In the genomic region with DNA sequence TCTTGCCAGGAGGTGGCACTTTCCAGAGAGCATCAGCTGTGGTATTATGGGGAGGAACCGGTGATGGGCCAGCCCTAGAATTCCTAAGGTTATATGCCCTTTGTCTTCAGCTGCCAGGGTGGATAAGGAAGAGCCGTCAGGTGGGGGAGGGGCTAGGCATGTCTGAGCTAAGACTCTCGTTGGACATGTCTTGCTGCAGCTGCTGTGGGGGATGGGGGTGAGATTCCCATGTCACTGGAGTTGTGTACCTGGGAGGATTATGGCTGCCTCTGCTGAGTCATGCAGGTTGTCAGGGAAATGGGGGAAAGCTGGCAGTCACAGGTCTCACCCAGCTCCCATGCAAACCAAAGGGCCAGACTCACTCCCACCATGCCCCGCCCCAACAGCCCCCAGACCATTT, we compare ENCODE assay signal across 8 cellular contexts. TPM values are rescaled to one million over a fixed set of nuclear protein-coding genes. Genes with fewer than 3 reads are reported as not detected.
A peak's percentile ranks its signal among the peaks of the same experiment; 100 is the strongest.
DNase-seq lines count a peak whose midpoint lies in the region; ATAC-seq, FAIRE-seq and TF ChIP-seq lines count a peak whose summit lies in the region.
"Not testable (repeated sequence)": the region's sequence is repeated elsewhere in the genome, so short reads cannot be mapped to it uniquely, and the experiment has no call there.

No MANE protein-coding gene starts in this region.

- H3K4ac ChIP-seq in neuronal stem cell (ENCODE audit: low read length) = not testable (repeated sequence)

- not testable (repeated sequence) for BruUV-seq in Caco-2 (replicated peaks; lab: Mats Ljungman, UMichigan); HepG2 (replicated peaks; lab: Mats Ljungman, UMichigan)

- H3K27ac Mint-ChIP-seq in Caco-2 (ENCODE audit: unreplicated experiment) = not testable (repeated sequence)
- H3K27ac Mint-ChIP-seq in IgD-negative memory B cell = peak overlapping the region; percentile 14 to 86 (median 20)
- H3K27ac Mint-ChIP-seq in activated T-helper 2 cell treated with anti-CD3 and anti-CD28 coated beads, Interferon-gamma antibody, Interleukin-2, Interleukin-4, amounts not matched to agents 10 μg/mL and 5 μg/mL and 100 μg/mL, durations not matched to agents 14 hours and 24 hours and 36 hours = peak overlapping the region; percentile 48

- not testable (repeated sequence) for H3K23ac ChIP-seq in neuronal stem cell (ENCODE audit: low read depth, low read length, poor library complexity)

- peak overlapping the region; percentile 26; the same call in 1 of the 2 replicates for H3K4me2 ChIP-seq in HepG2 (ENCODE audit: low read depth, low read length)
- not testable (repeated sequence) for H3K4me2 ChIP-seq in neuronal stem cell (ENCODE audit: insufficient read depth, low read length, poor library complexity, severe bottlenecking)

- WGBS in HepG2 (ENCODE audit: low lambda C conversion rate) = 15% methylated on average over 4 of the region's 4 CpGs
- no CpG with 5 or more reads among the region's 4 CpGs for WGBS in neuronal stem cell (ENCODE audit: extremely low coverage in 2 of 2, insufficient read length in 2 of 2, insufficient replicate concordance in 1 of 2), 2 donors

- H3K9me3 Mint-ChIP-seq in Caco-2 (ENCODE audit: unreplicated experiment); IgD-negative memory B cell: not testable (repeated sequence)
- H3K9me3 Mint-ChIP-seq in activated T-helper 2 cell treated with anti-CD3 and anti-CD28 coated beads, Interferon-gamma antibody, Interleukin-2, Interleukin-4, amounts not matched to agents 10 μg/mL and 5 μg/mL and 100 μg/mL, durations not matched to agents 14 hours and 24 hours and 36 hours = peaks cover 27% of the 10 kb centered on the region

- not testable (repeated sequence) for H2BK15ac ChIP-seq in neuronal stem cell (ENCODE audit: low read length)

- not testable (repeated sequence) for FAIRE-seq in HepG2 (lab: Jason Lieb, UNC)

- not testable (repeated sequence) for H3K36me3 Mint-ChIP-seq in Caco-2 (ENCODE audit: insufficient read depth, unreplicated experiment)
- peaks cover 29% of the 10 kb centered on the region for H3K36me3 Mint-ChIP-seq in IgD-negative memory B cell
- H3K36me3 Mint-ChIP-seq in activated T-helper 2 cell treated with anti-CD3 and anti-CD28 coated beads, Interferon-gamma antibody, Interleukin-2, Interleukin-4, amounts not matched to agents 10 μg/mL and 5 μg/mL and 100 μg/mL, durations not matched to agents 14 hours and 24 hours and 36 hours (ENCODE audit: low read depth) = peaks cover 97% of the 10 kb centered on the region

- H4K91ac ChIP-seq in neuronal stem cell (ENCODE audit: low read depth, low read length, poor library complexity) = not testable (repeated sequence)

- not testable (repeated sequence) for H3K9me3 ChIP-seq in Caco-2; HepG2 (ENCODE audit: low read length); neuronal stem cell (replicated peaks in 1 of 2; ENCODE audit: control insufficient read depth in 2 of 2, insufficient read depth in 1 of 2, low read depth in 1 of 2, low read length in 2 of 2)

- CTCF ChIA-PET in Caco-2 (lab: Charles Lee) = interaction anchor here (0.5 kb wide), 1 partner anchor 130 kb away, joined by 3 read pairs; no protein-coding TSS in a partner anchor
- CTCF ChIA-PET in HepG2 (lab: Yijun Ruan, JAX; ENCODE audit: low intra/inter-chr PET ratio, low total read pairs) = not testable (repeated sequence)

- not testable (repeated sequence) for H3K36me3 ChIP-seq in Caco-2 (ENCODE audit: control insufficient read depth, insufficient read depth, low read length); HepG2 (replicated peaks in 1 of 2; ENCODE audit: control insufficient read depth in 1 of 2, insufficient read depth in 2 of 2, low read length in 2 of 2); neuronal stem cell (replicated peaks in 1 of 2; ENCODE audit: control insufficient read depth in 2 of 2, insufficient read depth in 2 of 2, low read length in 2 of 2)

- H3K4me1 ChIP-seq in Caco-2; HepG2 (ENCODE audit: insufficient read depth, low read length); neuronal stem cell (ENCODE audit: control insufficient read depth in 2 of 2, insufficient read depth in 1 of 2, low read depth in 1 of 2, low read length in 2 of 2): not testable (repeated sequence)

- POLR2A ChIA-PET in Caco-2 (lab: Charles Lee); HepG2 (lab: Yijun Ruan, JAX): not testable (repeated sequence)

- intact Hi-C loops in Caco-2 (cut with micrococcal nuclease; ENCODE audit: unreplicated experiment); HepG2 (cut with micrococcal nuclease; ENCODE audit: unreplicated experiment): not testable (repeated sequence)
- intact Hi-C loops in activated T-helper 2 cell treated with anti-CD3 and anti-CD28 coated beads, Interferon-gamma antibody, Interleukin-2, Interleukin-4, amounts not matched to agents 10 μg/mL and 5 μg/mL and 100 μg/mL, durations not matched to agents 14 hours and 24 hours and 36 hours (cut with micrococcal nuclease) = loop anchor here (5.0 to 10.0 kb wide), 3 partner anchors 33 to 347 kb away; a partner anchor contains a TSS

- H2BK120ac ChIP-seq in neuronal stem cell (ENCODE audit: low read depth, low read length) = not testable (repeated sequence)

- H4K8ac ChIP-seq in neuronal stem cell (ENCODE audit: low read depth, low read length) = not testable (repeated sequence)

- H3K79me2 ChIP-seq in HepG2 (ENCODE audit: insufficient read depth, low read length) = not testable (repeated sequence)

- H3K18ac ChIP-seq in neuronal stem cell (ENCODE audit: low read length) = peak overlapping the region; percentile 70

- H3K27ac ChIP-seq in epithelial cell of prostate; HepG2 (ENCODE audit: extremely low read length, insufficient read depth, low read length); neuronal stem cell (replicated peaks; ENCODE audit: low read length): not testable (repeated sequence)

- ATAC-seq in HepG2 = not testable (repeated sequence)

- not testable (repeated sequence) for H3K4me3 ChIP-seq in Caco-2 (ENCODE audit: low read depth, low read length); HepG2 (replicated peaks in 1 of 3; ENCODE audit: insufficient read depth in 1 of 3, low read depth in 2 of 3, low read length in 3 of 3); neuronal stem cell (ENCODE audit: low read length in 2 of 2)

- not testable (repeated sequence) for H2AFZ ChIP-seq in HepG2 (ENCODE audit: low read length); neuronal stem cell (ENCODE audit: low read length)

- TF ChIP-seq CTCF in Caco-2 (IDR thresholded peaks at IDR 0.05; ENCODE audit: insufficient read depth in 1 of 2, low read depth in 1 of 2, low read length in 1 of 2, severe bottlenecking in 1 of 2, unreplicated experiment in 1 of 2); HepG2 (CRISPR knock-in tag; IDR thresholded peaks at IDR 0.05): not testable (repeated sequence)

- not testable (repeated sequence) for TF ChIP-seq EP300 in HepG2 (IDR thresholded peaks at IDR 0.05; ENCODE audit: low read depth in 2 of 2, low read length in 2 of 2); HepG2 (CRISPR knock-in tag; IDR thresholded peaks at IDR 0.05; ENCODE audit: borderline replicate concordance)

- not testable (repeated sequence) for H3K9ac ChIP-seq in HepG2 (ENCODE audit: insufficient read depth, low read depth, low read length); neuronal stem cell (ENCODE audit: low read depth, low read length, poor library complexity)

- not testable (repeated sequence) for TF ChIP-seq POLR2A in HepG2 (IDR thresholded peaks at IDR 0.05; ENCODE audit: insufficient read depth in 1 of 2, low read depth in 2 of 2, low read length in 2 of 2)

- not testable (repeated sequence) for H2AK5ac ChIP-seq in neuronal stem cell (ENCODE audit: low read depth, low read length)

- H4K20me1 ChIP-seq in HepG2 (ENCODE audit: insufficient read depth, low read length) = not testable (repeated sequence)

- not testable (repeated sequence) for H2BK5ac ChIP-seq in neuronal stem cell (ENCODE audit: low read length)

- H3K27me3 ChIP-seq in Caco-2 (replicated peaks; ENCODE audit: control insufficient read depth, insufficient read depth, low read length); neuronal stem cell (ENCODE audit: control insufficient read depth in 3 of 3, insufficient read depth in 3 of 3, low read depth in 1 of 3, low read length in 3 of 3): not testable (repeated sequence)
- H3K27me3 ChIP-seq in HepG2 (ENCODE audit: control insufficient read depth in 1 of 2, insufficient read depth in 2 of 2, low read length in 2 of 2) = peaks cover 0 to 23% of the 10 kb centered on the region in 2 experiments; a peak in 3 of 5 replicates

- H3K79me1 ChIP-seq in neuronal stem cell (ENCODE audit: low read depth, low read length) = not testable (repeated sequence)

- in situ Hi-C loops in HepG2 (cut with HindIII; ENCODE audit: extremely low pct_ligation_motif_present, low pct_unique_long_range_greater_than_20kb) = not testable (repeated sequence)

- H3K4me1 Mint-ChIP-seq in Caco-2 (ENCODE audit: low read depth, unreplicated experiment) = not testable (repeated sequence)
- peaks cover 68 to 76% (median 70%) of the 10 kb centered on the region in 3 donors for H3K4me1 Mint-ChIP-seq in IgD-negative memory B cell
- H3K4me1 Mint-ChIP-seq in activated T-helper 2 cell treated with anti-CD3 and anti-CD28 coated beads, Interferon-gamma antibody, Interleukin-2, Interleukin-4, amounts not matched to agents 10 μg/mL and 5 μg/mL and 100 μg/mL, durations not matched to agents 14 hours and 24 hours and 36 hours (ENCODE audit: low read depth) = peaks cover 86% of the 10 kb centered on the region

- not testable (repeated sequence) for H3K14ac ChIP-seq in neuronal stem cell (ENCODE audit: low read length)

- H3K27me3 Mint-ChIP-seq in Caco-2 (ENCODE audit: insufficient read depth, unreplicated experiment); IgD-negative memory B cell; activated T-helper 2 cell treated with anti-CD3 and anti-CD28 coated beads, Interferon-gamma antibody, Interleukin-2, Interleukin-4, amounts not matched to agents 10 μg/mL and 5 μg/mL and 100 μg/mL, durations not matched to agents 14 hours and 24 hours and 36 hours (ENCODE audit: low read depth): not testable (repeated sequence)

- H3K4me3 Mint-ChIP-seq in Caco-2 (ENCODE audit: unreplicated experiment); IgD-negative memory B cell; activated T-helper 2 cell treated with anti-CD3 and anti-CD28 coated beads, Interferon-gamma antibody, Interleukin-2, Interleukin-4, amounts not matched to agents 10 μg/mL and 5 μg/mL and 100 μg/mL, durations not matched to agents 14 hours and 24 hours and 36 hours (ENCODE audit: low read depth): not testable (repeated sequence)

- DNase-seq in Caco-2 (peak; percentile 13 to 56), NCI-H69 (lab: John Stamatoyannopoulos, UW) (peak; percentile 2), SHP77 (lab: John Stamatoyannopoulos, UW) (peak; percentile 2), epithelial cell of prostate (ENCODE audit: low read depth, low spot score) (peak; percentile 20)
- DNase-seq in activated T-helper 2 cell treated with anti-CD3 and anti-CD28 coated beads, Interferon-gamma antibody, Interleukin-2, Interleukin-4, amounts not matched to agents 10 μg/mL and 5 μg/mL and 100 μg/mL, durations not matched to agents 14 hours and 24 hours and 36 hours (ENCODE audit: low spot score); HepG2 (ENCODE audit: low spot score); neuronal stem cell (ENCODE audit: low spot score): not testable (repeated sequence)

- not testable (repeated sequence) for H2BK12ac ChIP-seq in neuronal stem cell (ENCODE audit: low read length)

- TF ChIP-seq RAD21 in HepG2 (CRISPR knock-in tag; IDR thresholded peaks at IDR 0.05) = not testable (repeated sequence)

RNA-seq across cellular contexts. Expression of a gene that starts 39.4 kb away (rescaled TPM):
- total RNA-seq in Caco-2 (2022) (not detected in 2 replicates), HepG2 (2016; rRNA removed; fragmentation: Illumina TruSeq; extraction: Trizol) (0.79 and 0.80 TPM in 2 replicates)
- polyA plus RNA-seq in IgD-negative memory B cell (130 TPM), HepG2 (2011; rRNA removed) (0.57 and 0.81 TPM in 2 replicates)
- 316 and 317 TPM in 2 replicates for total RNA-seq in activated T-helper 2 cell treated with anti-CD3 and anti-CD28 coated beads, Interferon-gamma antibody, Interleukin-2, Interleukin-4, amounts not matched to agents 10 μg/mL and 5 μg/mL and 100 μg/mL, durations not matched to agents 14 hours and 24 hours and 36 hours
- total RNA-seq in HepG2 (2016; cell fraction: cytosol; rRNA removed; fragmentation: Illumina TruSeq; extraction: Trizol; ENCODE audit: low read depth) = 0.26 and 0.91 TPM in 2 replicates
- 1.1 TPM in 2 replicates for total RNA-seq in HepG2 (2016; cell fraction: insoluble cytoplasmic fraction; rRNA removed; fragmentation: Illumina TruSeq; extraction: Trizol)
- total RNA-seq in HepG2 (2016; cell fraction: membrane; rRNA removed; fragmentation: Illumina TruSeq; extraction: Trizol) = 0.59 and 1.1 TPM in 2 replicates
- 2.0 and 2.6 TPM in 2 replicates for total RNA-seq in HepG2 (2016; cell fraction: nucleus; rRNA removed; fragmentation: Illumina TruSeq; extraction: Trizol)
- 0.52 and 0.86 TPM in 2 replicates for polyA plus RNA-seq in HepG2 (2011; cell fraction: cytosol; rRNA removed)
- polyA plus RNA-seq in HepG2 (2011; cell fraction: nucleus; rRNA removed) = 0.66 and 2.3 TPM in 2 replicates
- polyA plus RNA-seq in HepG2 (2012) = 1.2 and 1.9 TPM in 2 replicates
- 0.40 and 0.55 TPM in 2 replicates for polyA plus RNA-seq in HepG2 (2016; cell fraction: cytosol; fragmentation: Illumina TruSeq; extraction: Trizol; ENCODE audit: low read depth)
- polyA plus RNA-seq in HepG2 (2016; cell fraction: insoluble cytoplasmic fraction; fragmentation: Illumina TruSeq; extraction: Trizol; ENCODE audit: low read depth) = 1.2 and 2.0 TPM in 2 replicates
- 0.56 and 0.97 TPM in 2 replicates for polyA plus RNA-seq in HepG2 (2016; cell fraction: membrane; fragmentation: Illumina TruSeq; extraction: Trizol; ENCODE audit: low read depth)
- 1.1 TPM in 1 of 2 replicates, not detected in the other for polyA plus RNA-seq in HepG2 (2016; cell fraction: nucleus; fragmentation: Illumina TruSeq; extraction: Trizol; ENCODE audit: insufficient read depth, low read depth)
- polyA minus RNA-seq in HepG2 (2011; rRNA and poly(A)+ RNA removed; ENCODE audit: low replicate concordance) = 1.4 TPM in 1 of 2 replicates, not detected in the other
- polyA minus RNA-seq in HepG2 (2011; cell fraction: cytosol; rRNA and poly(A)+ RNA removed) = not detected in 2 replicates
- 1.5 and 5.7 TPM in 2 replicates for polyA minus RNA-seq in HepG2 (2011; cell fraction: nucleus; rRNA and poly(A)+ RNA removed)
- 0.06 TPM for polyA plus RNA-seq in neuronal stem cell (2013, experiment 1 of 2)
- 0.04 TPM for polyA plus RNA-seq in neuronal stem cell (2013, experiment 2 of 2)

RNA-seq across cellular contexts. Expression of a gene that starts 45.2 kb away (rescaled TPM):
- total RNA-seq in Caco-2 (2022) (0.75 and 0.84 TPM in 2 replicates), HepG2 (2016; rRNA removed; fragmentation: Illumina TruSeq; extraction: Trizol) (9.8 and 10.4 TPM in 2 replicates)
- polyA plus RNA-seq in IgD-negative memory B cell (273 TPM), HepG2 (2011; rRNA removed) (7.9 and 9.7 TPM in 2 replicates)
- total RNA-seq in activated T-helper 2 cell treated with anti-CD3 and anti-CD28 coated beads, Interferon-gamma antibody, Interleukin-2, Interleukin-4, amounts not matched to agents 10 μg/mL and 5 μg/mL and 100 μg/mL, durations not matched to agents 14 hours and 24 hours and 36 hours = 114 and 121 TPM in 2 replicates
- total RNA-seq in HepG2 (2016; cell fraction: cytosol; rRNA removed; fragmentation: Illumina TruSeq; extraction: Trizol; ENCODE audit: low read depth) = 3.0 TPM in 2 replicates
- 9.3 and 9.8 TPM in 2 replicates for total RNA-seq in HepG2 (2016; cell fraction: insoluble cytoplasmic fraction; rRNA removed; fragmentation: Illumina TruSeq; extraction: Trizol)
- 5.2 and 5.4 TPM in 2 replicates for total RNA-seq in HepG2 (2016; cell fraction: membrane; rRNA removed; fragmentation: Illumina TruSeq; extraction: Trizol)
- total RNA-seq in HepG2 (2016; cell fraction: nucleus; rRNA removed; fragmentation: Illumina TruSeq; extraction: Trizol) = 8.2 and 11.5 TPM in 2 replicates
- 5.5 and 6.7 TPM in 2 replicates for polyA plus RNA-seq in HepG2 (2011; cell fraction: cytosol; rRNA removed)
- 6.9 and 13.0 TPM in 2 replicates for polyA plus RNA-seq in HepG2 (2011; cell fraction: nucleus; rRNA removed)
- polyA plus RNA-seq in HepG2 (2012) = 7.8 and 10.1 TPM in 2 replicates
- polyA plus RNA-seq in HepG2 (2016; cell fraction: cytosol; fragmentation: Illumina TruSeq; extraction: Trizol; ENCODE audit: low read depth) = 1.9 and 3.0 TPM in 2 replicates
- 9.8 and 13.4 TPM in 2 replicates for polyA plus RNA-seq in HepG2 (2016; cell fraction: insoluble cytoplasmic fraction; fragmentation: Illumina TruSeq; extraction: Trizol; ENCODE audit: low read depth)
- polyA plus RNA-seq in HepG2 (2016; cell fraction: membrane; fragmentation: Illumina TruSeq; extraction: Trizol; ENCODE audit: low read depth) = 3.2 and 3.9 TPM in 2 replicates
- polyA plus RNA-seq in HepG2 (2016; cell fraction: nucleus; fragmentation: Illumina TruSeq; extraction: Trizol; ENCODE audit: insufficient read depth, low read depth) = 14.4 and 14.6 TPM in 2 replicates
- 7.2 and 8.0 TPM in 2 replicates for polyA minus RNA-seq in HepG2 (2011; rRNA and poly(A)+ RNA removed; ENCODE audit: low replicate concordance)
- 4.8 and 5.0 TPM in 2 replicates for polyA minus RNA-seq in HepG2 (2011; cell fraction: cytosol; rRNA and poly(A)+ RNA removed)
- polyA minus RNA-seq in HepG2 (2011; cell fraction: nucleus; rRNA and poly(A)+ RNA removed) = 18.9 and 26.6 TPM in 2 replicates
- 1.7 TPM for polyA plus RNA-seq in neuronal stem cell (2013, experiment 1 of 2)
- 1.5 TPM for polyA plus RNA-seq in neuronal stem cell (2013, experiment 2 of 2)

Comparison
In these comparisons a context has a peak if more than half of its experiments do, and no peak if none do; other contexts are left out.
1. RNA of a gene that starts 39.4 kb away (total RNA-seq): 316 to 317 TPM in activated T-helper 2 cell treated with anti-CD3 and anti-CD28 coated beads, Interferon-gamma antibody, Interleukin-2, Interleukin-4, amounts not matched to agents 10 μg/mL and 5 μg/mL and 100 μg/mL, durations not matched to agents 14 hours and 24 hours and 36 hours; 0.26 to 2.6 TPM in HepG2 and not detected in Caco-2; every median in the first group is over 10 times any median in the second.